Comparison of ENCODE assay signal across 8 cellular contexts in genomic region chr15:63188247-63188936, GRCh38. TPM values are rescaled to one million over a fixed set of nuclear protein-coding genes. Genes with fewer than 3 reads are reported as not detected.
A peak's percentile ranks its signal among the peaks of the same experiment; 100 is the strongest.
DNase-seq lines count a peak whose midpoint lies in the region; ATAC-seq lines count a peak whose summit lies in the region.

No MANE protein-coding gene starts in this region.

- no peaks in the 10 kb centered on the region for H3K9me3 Mint-ChIP-seq in activated CD4-positive, alpha-beta memory T cell treated with anti-CD3 and anti-CD28 coated beads, Interleukin-2, amount 10 ng/mL, durations not matched to agents 7 days and 5 days
- H3K9me3 Mint-ChIP-seq in stimulated activated naive CD8-positive, alpha-beta T cell treated with anti-CD3 and anti-CD28 coated beads, Interleukin-15, Interleukin-2, amounts not matched to agents 100 ng/mL and 50 ng/mL, for 24 hours: no peaks in the 10 kb centered on the region

- no peaks in the 10 kb centered on the region for H3K27me3 ChIP-seq in iPS-15b (ENCODE audit: control insufficient read depth, insufficient read depth, low read length)

- peaks cover 20% of the 10 kb centered on the region for H3K36me3 Mint-ChIP-seq in activated CD4-positive, alpha-beta memory T cell treated with anti-CD3 and anti-CD28 coated beads, Interleukin-2, amount 10 ng/mL, durations not matched to agents 7 days and 5 days (ENCODE audit: low read depth)
- H3K36me3 Mint-ChIP-seq in stimulated activated naive CD8-positive, alpha-beta T cell treated with anti-CD3 and anti-CD28 coated beads, Interleukin-15, Interleukin-2, amounts not matched to agents 100 ng/mL and 50 ng/mL, for 24 hours (ENCODE audit: low read depth): peaks cover 31% of the 10 kb centered on the region

- POLR2A ChIA-PET in activated CD4-positive, alpha-beta memory T cell treated with anti-CD3 and anti-CD28 coated beads, Interleukin-2, amount 10 ng/mL, durations not matched to agents 7 days and 5 days (lab: Charles Lee): interaction anchor here (0.6 to 3.3 kb wide), 6 partner anchors 15 to 44 kb away, joined by 3 to 15 read pairs (median 4); partner anchors contain the start of gene RPS27L

- no peaks in the 10 kb centered on the region for H3K9me3 ChIP-seq in iPS-15b (ENCODE audit: control insufficient read depth, insufficient read depth, low read length)

- no peak for DNase-seq in activated CD4-positive, CD25-positive, alpha-beta regulatory T cell treated with anti-CD3 and anti-CD28 coated beads, Interleukin-2, amount 50 U/mL, for 72 hours
- DNase-seq in activated CD4-positive, alpha-beta memory T cell treated with anti-CD3 and anti-CD28 coated beads, Interleukin-2, amount 10 ng/mL, durations not matched to agents 7 days and 5 days: no peak
- DNase-seq in NCI-H2081 treated with DMSO at 0.1 percent for 48 hours (lab: John Stamatoyannopoulos, UW): no peak
- DNase-seq in COLO829 (ENCODE audit: low spot score): no peak

- peak overlapping the region; percentile 100 for H3K27ac Mint-ChIP-seq in activated CD4-positive, alpha-beta memory T cell treated with anti-CD3 and anti-CD28 coated beads, Interleukin-2, amount 10 ng/mL, durations not matched to agents 7 days and 5 days
- peak overlapping the region; percentile 96 for H3K27ac Mint-ChIP-seq in stimulated activated naive CD8-positive, alpha-beta T cell treated with anti-CD3 and anti-CD28 coated beads, Interleukin-15, Interleukin-2, amounts not matched to agents 100 ng/mL and 50 ng/mL, for 24 hours

- H3K27me3 Mint-ChIP-seq in activated CD4-positive, alpha-beta memory T cell treated with anti-CD3 and anti-CD28 coated beads, Interleukin-2, amount 10 ng/mL, durations not matched to agents 7 days and 5 days: peaks cover 11% of the 10 kb centered on the region
- no peaks in the 10 kb centered on the region for H3K27me3 Mint-ChIP-seq in stimulated activated naive CD8-positive, alpha-beta T cell treated with anti-CD3 and anti-CD28 coated beads, Interleukin-15, Interleukin-2, amounts not matched to agents 100 ng/mL and 50 ng/mL, for 24 hours

- H3K36me3 ChIP-seq in iPS-15b (ENCODE audit: control insufficient read depth, insufficient read depth, low read length): no peaks in the 10 kb centered on the region

- peak; percentile 14 to 22 for ATAC-seq in activated CD4-positive, CD25-positive, alpha-beta regulatory T cell treated with anti-CD3 and anti-CD28 coated beads, Interleukin-2, amount 50 U/mL, for 24 hours
- ATAC-seq in GM21786 (IDR thresholded peaks at IDR 0.05; ENCODE audit: unreplicated experiment): no peak

- H3K9ac ChIP-seq in iPS-15b (ENCODE audit: low read depth, low read length): peak overlapping the region; percentile 71

- CTCF ChIA-PET in activated CD4-positive, alpha-beta memory T cell treated with anti-CD3 and anti-CD28 coated beads, Interleukin-2, amount 10 ng/mL, durations not matched to agents 7 days and 5 days (lab: Charles Lee): interaction anchor here (0.6 kb wide), 1 partner anchor 66 kb away, joined by 3 read pairs; no protein-coding TSS in a partner anchor

- peaks cover 4% of the 10 kb centered on the region for H3K4me1 ChIP-seq in iPS-15b (ENCODE audit: control insufficient read depth, insufficient read depth, low read length)

- H3K4me1 Mint-ChIP-seq in activated CD4-positive, alpha-beta memory T cell treated with anti-CD3 and anti-CD28 coated beads, Interleukin-2, amount 10 ng/mL, durations not matched to agents 7 days and 5 days: peaks cover 40% of the 10 kb centered on the region
- peaks cover 48% of the 10 kb centered on the region for H3K4me1 Mint-ChIP-seq in stimulated activated naive CD8-positive, alpha-beta T cell treated with anti-CD3 and anti-CD28 coated beads, Interleukin-15, Interleukin-2, amounts not matched to agents 100 ng/mL and 50 ng/mL, for 24 hours (ENCODE audit: low read depth)

- H3K4me3 Mint-ChIP-seq in activated CD4-positive, alpha-beta memory T cell treated with anti-CD3 and anti-CD28 coated beads, Interleukin-2, amount 10 ng/mL, durations not matched to agents 7 days and 5 days: peak overlapping the region; percentile 97
- peak overlapping the region; percentile 100 for H3K4me3 Mint-ChIP-seq in stimulated activated naive CD8-positive, alpha-beta T cell treated with anti-CD3 and anti-CD28 coated beads, Interleukin-15, Interleukin-2, amounts not matched to agents 100 ng/mL and 50 ng/mL, for 24 hours

- peak overlapping the region; percentile 92 for H3K4me3 ChIP-seq in iPS-15b (ENCODE audit: low read depth, low read length)

RNA-seq across cellular contexts. Expression of gene RAB8B, which starts 1.0 kb away (rescaled TPM):
- 100 to 1,000 TPM; 133 to 139 TPM for total RNA-seq in activated CD4-positive, alpha-beta memory T cell treated with anti-CD3 and anti-CD28 coated beads, Interleukin-2, amount 10 ng/mL, durations not matched to agents 7 days and 5 days

RNA-seq across cellular contexts. Expression of gene RPS27L, which starts 31.1 kb away (rescaled TPM):
- 100 to 1,000 TPM; 171 to 173 TPM for total RNA-seq in activated CD4-positive, alpha-beta memory T cell treated with anti-CD3 and anti-CD28 coated beads, Interleukin-2, amount 10 ng/mL, durations not matched to agents 7 days and 5 days
